In the genomic region with DNA sequence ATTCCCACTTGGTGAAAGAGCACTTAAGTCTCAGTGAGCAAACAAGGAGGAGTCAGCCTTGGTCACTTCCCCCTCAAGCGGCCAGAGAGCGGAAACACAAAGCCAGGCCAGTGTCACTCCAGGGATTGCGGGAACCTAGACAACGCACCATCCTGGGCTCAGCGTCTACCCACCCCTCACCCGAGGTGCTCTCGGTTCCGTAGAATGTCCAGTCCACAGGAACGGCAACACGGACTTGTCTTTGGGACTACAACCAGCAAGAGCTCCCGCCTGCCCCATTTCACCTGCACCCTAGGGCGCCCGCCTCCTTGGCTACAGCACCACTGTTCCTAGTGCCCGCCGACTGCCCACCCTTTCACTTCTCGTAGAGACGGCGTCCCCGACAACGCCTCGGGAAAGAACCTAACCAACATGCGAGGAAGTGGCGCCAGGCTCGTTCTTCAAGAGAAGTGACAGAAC, we compare ENCODE assay signal across 8 cellular contexts. TPM values are rescaled to one million over a fixed set of nuclear protein-coding genes. Genes with fewer than 3 reads are reported as not detected.
DNase-seq lines count a peak whose midpoint lies in the region; ATAC-seq and TF ChIP-seq lines count a peak whose summit lies in the region.

No MANE protein-coding gene starts in this region.

- H3K4me2 ChIP-seq in BLaER1 = peak overlapping the region; percentile 79

- 0 to 1% (median 0%) methylated on average over 18 to 24 of the region's 24 CpGs for WGBS in stomach, 5 donors

- intact Hi-C loops in stomach (cut with DNase I; ENCODE audit: low total_unique reads) = no loop called here

- H3K9me3 Mint-ChIP-seq in activated CD4-positive, alpha-beta T cell treated with anti-CD3 and anti-CD28 coated beads, Interleukin-2, amount 10 ng/mL, durations not matched to agents 7 days and 5 days = no peaks in the 10 kb centered on the region

- no peaks in the 10 kb centered on the region for H3K9me3 ChIP-seq in BLaER1
- no peaks in the 10 kb centered on the region for H3K9me3 ChIP-seq in stomach

- H3K27ac ChIP-seq in BLaER1 (peak overlapping the region; percentile 64), stomach (peak overlapping the region; percentile 89 to 95 (median 90))

- peak overlapping the region; percentile 93 for H3K4me3 Mint-ChIP-seq in activated CD4-positive, alpha-beta T cell treated with anti-CD3 and anti-CD28 coated beads, Interleukin-2, amount 10 ng/mL, durations not matched to agents 7 days and 5 days

- no peaks in the 10 kb centered on the region for H3K27me3 ChIP-seq in BLaER1
- no peaks in the 10 kb centered on the region for H3K27me3 ChIP-seq in stomach

- H3K36me3 ChIP-seq in BLaER1 (peaks cover 13% of the 10 kb centered on the region), stomach (peaks cover 0 to 11% (median 6%) of the 10 kb centered on the region in 4 donors)

- H3K36me3 Mint-ChIP-seq in activated CD4-positive, alpha-beta T cell treated with anti-CD3 and anti-CD28 coated beads, Interleukin-2, amount 10 ng/mL, durations not matched to agents 7 days and 5 days (ENCODE audit: low read depth) = peaks cover 20% of the 10 kb centered on the region

- no peak for TF ChIP-seq CTCF in epithelial cell of esophagus (IDR thresholded peaks at IDR 0.05; ENCODE audit: insufficient read depth, low read depth, low read length, missing control alignments)
- TF ChIP-seq CTCF in stomach (IDR thresholded peaks at IDR 0.05) = no peak

- DNase-seq in NCI-H2196 (lab: John Stamatoyannopoulos, UW; ENCODE audit: unreplicated experiment) = peak; percentile 52
- DNase-seq in activated CD4-positive, alpha-beta T cell treated with anti-CD3 and anti-CD28 coated beads, Interleukin-2, amount 10 ng/mL, durations not matched to agents 7 days and 5 days = peak; percentile 61
- DNase-seq in epithelial cell of esophagus (ENCODE audit: low read depth) = peak; percentile 66
- DNase-seq in middle frontal gyrus (ENCODE audit: extremely low spot score, low spot score) = peak; percentile 6
- DNase-seq in stomach = peak; percentile 54

- H3K9ac ChIP-seq in BLaER1 = peak overlapping the region; percentile 84

- H3K4me3 ChIP-seq in BLaER1 (peak overlapping the region; percentile 86), epithelial cell of esophagus (ENCODE audit: low read length) (peak overlapping the region; percentile 98), stomach (peak overlapping the region; percentile 86 to 98 (median 94))

- ATAC-seq in GM18867 (IDR thresholded peaks at IDR 0.05; ENCODE audit: unreplicated experiment) (peak; percentile 37), HG03095 (IDR thresholded peaks at IDR 0.05; ENCODE audit: unreplicated experiment) (peak; percentile 31)

- H3K4me1 ChIP-seq in BLaER1 (peaks cover 49% of the 10 kb centered on the region), stomach (peaks cover 23 to 58% (median 33%) of the 10 kb centered on the region in 4 donors)

- POLR2A ChIA-PET in activated CD4-positive, alpha-beta T cell treated with anti-CD3 and anti-CD28 coated beads, Interleukin-2, amount 10 ng/mL, durations not matched to agents 7 days and 5 days (lab: Charles Lee) = no interaction called here

- TF ChIP-seq POLR2A in stomach (IDR thresholded peaks at IDR 0.05) = no peak

- no peak for TF ChIP-seq EP300 in stomach (IDR thresholded peaks at IDR 0.05)

- no peaks in the 10 kb centered on the region for H3K27me3 Mint-ChIP-seq in activated CD4-positive, alpha-beta T cell treated with anti-CD3 and anti-CD28 coated beads, Interleukin-2, amount 10 ng/mL, durations not matched to agents 7 days and 5 days

- peak overlapping the region; percentile 95 for H3K27ac Mint-ChIP-seq in activated CD4-positive, alpha-beta T cell treated with anti-CD3 and anti-CD28 coated beads, Interleukin-2, amount 10 ng/mL, durations not matched to agents 7 days and 5 days

- H3K4me1 Mint-ChIP-seq in activated CD4-positive, alpha-beta T cell treated with anti-CD3 and anti-CD28 coated beads, Interleukin-2, amount 10 ng/mL, durations not matched to agents 7 days and 5 days = peaks cover 54% of the 10 kb centered on the region

- peaks cover 54% of the 10 kb centered on the region for H4K20me1 ChIP-seq in BLaER1

- CTCF ChIA-PET in activated CD4-positive, alpha-beta T cell treated with anti-CD3 and anti-CD28 coated beads, Interleukin-2, amount 10 ng/mL, durations not matched to agents 7 days and 5 days (lab: Charles Lee) = interaction anchor here (0.7 to 1.7 kb wide), 5 partner anchors 8 to 37 kb away, joined by 3 to 4 read pairs (median 3); no protein-coding TSS in a partner anchor

RNA-seq across cellular contexts. Expression of a gene that starts 0.5 kb away (rescaled TPM):
- total RNA-seq in activated CD4-positive, alpha-beta T cell treated with anti-CD3 and anti-CD28 coated beads, Interleukin-2, amount 10 ng/mL, durations not matched to agents 7 days and 5 days = 10 to 100 TPM; 22.7 to 27.5 TPM
- 10 to 100 TPM; 21.0 to 51.4 (median 31.6) TPM for total RNA-seq in stomach
- polyA plus RNA-seq in stomach = 1 to 10 TPM; 3.5 to 6.6 (median 4.4) TPM

RNA-seq across cellular contexts. Expression of a gene that starts 0.6 kb away (rescaled TPM):
- total RNA-seq in activated CD4-positive, alpha-beta T cell treated with anti-CD3 and anti-CD28 coated beads, Interleukin-2, amount 10 ng/mL, durations not matched to agents 7 days and 5 days = 10 to 100 TPM; 23.7 to 28.0 TPM
- total RNA-seq in stomach = 10 to 100 TPM in 1 of 5 donors, 1 to 10 TPM in 3, not detected in 1; 1.4 to 16.9 (median 6.9) TPM
- polyA plus RNA-seq in stomach = 1 to 10 TPM; 3.1 to 4.2 (median 3.1) TPM

Comparison
In these comparisons a context has a peak if more than half of its experiments do, and no peak if none do; other contexts are left out.
1. Peak in every context shown above with its lines: DNase-seq, ATAC-seq, H3K4me3 ChIP-seq and H3K27ac ChIP-seq.
2. DNase-seq: peak in every context shown above with its lines; median percentile 66 in epithelial cell of esophagus; 61 in activated CD4-positive, alpha-beta T cell treated with anti-CD3 and anti-CD28 coated beads, Interleukin-2, amount 10 ng/mL, durations not matched to agents 7 days and 5 days; 54 in stomach; 52 in NCI-H2196; 6 in middle frontal gyrus.